In genomic region chr4:7372673-7373072, GRCh38 we compare ENCODE assay signal across 1 cellular context.
TF ChIP-seq lines count a peak whose summit lies in the region.

No MANE protein-coding gene starts in this region.

TF ChIP-seq in IMR-90, 13 proteins besides CTCF, POLR2A, EP300 and RAD21:
- TF ChIP-seq NFE2L2 (IDR thresholded peaks at IDR 0.05; ENCODE audit: low read depth, low read length) (no peak), RFX5 (IDR thresholded peaks at IDR 0.05; ENCODE audit: low read depth, low read length) (no peak), SMC3 (IDR thresholded peaks at IDR 0.05; ENCODE audit: low read depth, low read length) (no peak), MXI1 (IDR thresholded peaks at IDR 0.05; ENCODE audit: borderline replicate concordance, low read depth, low read length) (no peak), ELK1 (IDR thresholded peaks at IDR 0.05; ENCODE audit: borderline replicate concordance, low read depth, low read length) (no peak), CEBPB (IDR thresholded peaks at IDR 0.05; ENCODE audit: low read depth, low read length) (no peak), RCOR1 (IDR thresholded peaks at IDR 0.05; ENCODE audit: insufficient replicate concordance, low read length) (no peak), CHD1 (IDR thresholded peaks at IDR 0.05; ENCODE audit: low read depth, low read length) (no peak), MAZ (IDR thresholded peaks at IDR 0.05; ENCODE audit: borderline replicate concordance, low read depth, low read length) (no peak)
